ENCODE assay signal across 16 cellular contexts in genomic region chr11:45834298-45834756, GRCh38. TPM values are rescaled to one million over a fixed set of nuclear protein-coding genes. Genes with fewer than 3 reads are reported as not detected.
DNase-seq lines count a peak whose midpoint lies in the region; ATAC-seq and TF ChIP-seq lines count a peak whose summit lies in the region.
"Had no signal": no experiment of that assay in that cellular context is flagged by ENCODE, and none has a peak within 500 bp of the region (broad histone marks: within the 10 kb centered on the region; RNA-seq: fewer than 3 reads in every experiment).

No MANE protein-coding gene starts in this region.

- TF ChIP-seq POLR2A in NB4 (IDR thresholded peaks at IDR 0.05; ENCODE audit: extremely low read depth, insufficient read length), result no peak

- peak overlapping the region; percentile 78 for H3K27ac Mint-ChIP-seq in activated T-cell treated with anti-CD3 and anti-CD28 coated beads, Interleukin-2, amount 50 U/mL, for 72 hours
- peak overlapping the region; percentile 77 for H3K27ac Mint-ChIP-seq in activated CD8-positive, alpha-beta T cell treated with anti-CD3 and anti-CD28 coated beads for 36 hours
- no peak overlapping the region for H3K27ac Mint-ChIP-seq in stimulated activated naive B cell treated with anti-CD40 and anti-IgM and Interleukin-4, amounts not matched to agents 10 μg/mL and 1 μg/mL and 100 μg/mL, for 72 hours
- H3K27ac Mint-ChIP-seq in naive thymus-derived CD8-positive, alpha-beta T cell, result peak overlapping the region in 4 of 10 donors; percentile 5 to 66 (median 19)
- H3K27ac Mint-ChIP-seq in CD14-positive monocyte (no peak overlapping the region), nephron progenitor cell (no peak overlapping the region)
- H3K27ac Mint-ChIP-seq: stimulated activated naive CD8-positive, alpha-beta T cell treated with anti-CD3 and anti-CD28 coated beads, Interleukin-15, Interleukin-2, amounts not matched to agents 100 ng/mL and 50 ng/mL, for 24 hours had no signal

- peak; percentile 49 to 74 for ATAC-seq in activated T-cell treated with anti-CD3 and anti-CD28 coated beads, Interleukin-2, amount 50 U/mL, for 72 hours (replicated peaks in 1 of 2)
- peak; percentile 96 for ATAC-seq in activated CD8-positive, alpha-beta T cell treated with anti-CD3 and anti-CD28 coated beads for 36 hours
- peak; percentile 19 to 36 for ATAC-seq in stimulated activated naive B cell treated with anti-CD40 and anti-IgM and Interleukin-4, amounts not matched to agents 10 μg/mL and 1 μg/mL and 100 μg/mL, for 72 hours (replicated peaks)
- no peak for ATAC-seq in naive thymus-derived CD8-positive, alpha-beta T cell
- ATAC-seq: left lung had no signal

- peak overlapping the region; percentile 11 to 60 for H3K4me3 Mint-ChIP-seq in activated T-cell treated with anti-CD3 and anti-CD28 coated beads, Interleukin-2, amount 50 U/mL, for 72 hours
- peak overlapping the region; percentile 18 for H3K4me3 Mint-ChIP-seq in activated CD8-positive, alpha-beta T cell treated with anti-CD3 and anti-CD28 coated beads for 36 hours
- no peak overlapping the region for H3K4me3 Mint-ChIP-seq in stimulated activated naive B cell treated with anti-CD40 and anti-IgM and Interleukin-4, amounts not matched to agents 10 μg/mL and 1 μg/mL and 100 μg/mL, for 72 hours
- no peak overlapping the region for H3K4me3 Mint-ChIP-seq in naive thymus-derived CD8-positive, alpha-beta T cell
- H3K4me3 Mint-ChIP-seq in CD14-positive monocyte (no peak overlapping the region), nephron progenitor cell (no peak overlapping the region)
- H3K4me3 Mint-ChIP-seq: central memory CD8-positive, alpha-beta T cell; stimulated activated naive CD8-positive, alpha-beta T cell treated with anti-CD3 and anti-CD28 coated beads, Interleukin-15, Interleukin-2, amounts not matched to agents 100 ng/mL and 50 ng/mL, for 24 hours had no signal

- POLR2A ChIA-PET in activated CD8-positive, alpha-beta T cell treated with anti-CD3 and anti-CD28 coated beads for 36 hours (lab: Charles Lee), result no interaction called here
- POLR2A ChIA-PET in naive thymus-derived CD8-positive, alpha-beta T cell (lab: Charles Lee), result no interaction called here

- TF ChIP-seq CTCF in NB4 (IDR thresholded peaks at IDR 0.05; ENCODE audit: low read depth, low read length), result no peak
- no peak for TF ChIP-seq CTCF in activated CD8-positive, alpha-beta T cell treated with anti-CD3 and anti-CD28 coated beads for 36 hours (IDR thresholded peaks at IDR 0.05)
- TF ChIP-seq CTCF in CD14-positive monocyte (IDR thresholded peaks at IDR 0.05), result no peak
- no peak for TF ChIP-seq CTCF in nephron progenitor cell (IDR thresholded peaks at IDR 0.05)

- DNase-seq in activated T-cell treated with anti-CD3 and anti-CD28 coated beads, Interleukin-2, amount 50 U/mL, for 72 hours, result peak; percentile 6 to 19
- DNase-seq in activated T-cell treated with anti-CD3 and anti-CD28 coated beads, Interleukin-2, amount 50 U/mL, for 1 hour, result no peak
- DNase-seq in NB4 (ENCODE audit: low read depth) (peak; percentile 19), CD14-positive monocyte (ENCODE audit: low spot score) (no peak), nephron progenitor cell (no peak)
- peak; percentile 47 for DNase-seq in activated CD8-positive, alpha-beta T cell treated with anti-CD3 and anti-CD28 coated beads for 36 hours
- no peak for DNase-seq in stimulated activated naive B cell treated with anti-CD40 and anti-IgM and Interleukin-4, amounts not matched to agents 10 μg/mL and 1 μg/mL and 100 μg/mL, for 72 hours
- DNase-seq in naive thymus-derived CD8-positive, alpha-beta T cell, result no peak
- DNase-seq: ACHN, foreskin fibroblast, NCI-H774, T-helper 9 cell, uterus had no signal

- intact Hi-C loops in activated CD8-positive, alpha-beta T cell treated with anti-CD3 and anti-CD28 coated beads for 36 hours (cut with micrococcal nuclease), result no loop called here
- intact Hi-C loops in CD14-positive monocyte (cut with micrococcal nuclease), result no loop called here

- no peaks in the 10 kb centered on the region for H3K36me3 Mint-ChIP-seq in activated T-cell treated with anti-CD3 and anti-CD28 coated beads, Interleukin-2, amount 50 U/mL, for 72 hours (ENCODE audit: insufficient read depth in 2 of 2)
- no peaks in the 10 kb centered on the region for H3K36me3 Mint-ChIP-seq in activated CD8-positive, alpha-beta T cell treated with anti-CD3 and anti-CD28 coated beads for 36 hours (ENCODE audit: low read depth)
- H3K36me3 Mint-ChIP-seq in stimulated activated naive B cell treated with anti-CD40 and anti-IgM and Interleukin-4, amounts not matched to agents 10 μg/mL and 1 μg/mL and 100 μg/mL, for 72 hours, result no peaks in the 10 kb centered on the region
- peaks cover 0 to 3% (median 0%) of the 10 kb centered on the region in 3 donors for H3K36me3 Mint-ChIP-seq in naive thymus-derived CD8-positive, alpha-beta T cell
- H3K36me3 Mint-ChIP-seq in CD14-positive monocyte (no peaks in the 10 kb centered on the region), nephron progenitor cell (ENCODE audit: low read depth) (no peaks in the 10 kb centered on the region)

- H3K4me1 Mint-ChIP-seq in activated T-cell treated with anti-CD3 and anti-CD28 coated beads, Interleukin-2, amount 50 U/mL, for 72 hours (ENCODE audit: low read depth), result peaks cover 12% of the 10 kb centered on the region
- H3K4me1 Mint-ChIP-seq in activated CD8-positive, alpha-beta T cell treated with anti-CD3 and anti-CD28 coated beads for 36 hours (ENCODE audit: low read depth), result peaks cover 13% of the 10 kb centered on the region
- peaks cover 7 to 13% of the 10 kb centered on the region in 2 donors for H3K4me1 Mint-ChIP-seq in stimulated activated naive B cell treated with anti-CD40 and anti-IgM and Interleukin-4, amounts not matched to agents 10 μg/mL and 1 μg/mL and 100 μg/mL, for 72 hours
- peaks cover 4 to 12% (median 10%) of the 10 kb centered on the region in 4 donors for H3K4me1 Mint-ChIP-seq in naive thymus-derived CD8-positive, alpha-beta T cell
- H3K4me1 Mint-ChIP-seq in CD14-positive monocyte, result no peaks in the 10 kb centered on the region
- no peaks in the 10 kb centered on the region for H3K4me1 Mint-ChIP-seq in nephron progenitor cell

- no peaks in the 10 kb centered on the region for H3K9me3 Mint-ChIP-seq in activated T-cell treated with anti-CD3 and anti-CD28 coated beads, Interleukin-2, amount 50 U/mL, for 72 hours
- no peaks in the 10 kb centered on the region for H3K9me3 Mint-ChIP-seq in activated CD8-positive, alpha-beta T cell treated with anti-CD3 and anti-CD28 coated beads for 36 hours
- H3K9me3 Mint-ChIP-seq in stimulated activated naive B cell treated with anti-CD40 and anti-IgM and Interleukin-4, amounts not matched to agents 10 μg/mL and 1 μg/mL and 100 μg/mL, for 72 hours, result no peaks in the 10 kb centered on the region
- no peaks in the 10 kb centered on the region for H3K9me3 Mint-ChIP-seq in naive thymus-derived CD8-positive, alpha-beta T cell
- H3K9me3 Mint-ChIP-seq in CD14-positive monocyte (no peaks in the 10 kb centered on the region), nephron progenitor cell (peaks cover 4% of the 10 kb centered on the region)
- H3K9me3 Mint-ChIP-seq: central memory CD8-positive, alpha-beta T cell; stimulated activated naive CD8-positive, alpha-beta T cell treated with anti-CD3 and anti-CD28 coated beads, Interleukin-15, Interleukin-2, amounts not matched to agents 100 ng/mL and 50 ng/mL, for 24 hours had no signal

- CTCF ChIA-PET in activated CD8-positive, alpha-beta T cell treated with anti-CD3 and anti-CD28 coated beads for 36 hours (lab: Charles Lee), result interaction anchor here (1.1 to 2.5 kb wide), 4 partner anchors 8 to 63 kb away, joined by 3 to 18 read pairs (median 8); no protein-coding TSS in a partner anchor

- H3K27me3 Mint-ChIP-seq in activated T-cell treated with anti-CD3 and anti-CD28 coated beads, Interleukin-2, amount 50 U/mL, for 72 hours (ENCODE audit: low read depth), result peaks cover 6% of the 10 kb centered on the region
- H3K27me3 Mint-ChIP-seq in activated CD8-positive, alpha-beta T cell treated with anti-CD3 and anti-CD28 coated beads for 36 hours, result peaks cover 7% of the 10 kb centered on the region
- H3K27me3 Mint-ChIP-seq in stimulated activated naive B cell treated with anti-CD40 and anti-IgM and Interleukin-4, amounts not matched to agents 10 μg/mL and 1 μg/mL and 100 μg/mL, for 72 hours, result peaks cover 19 to 24% of the 10 kb centered on the region in 2 donors
- H3K27me3 Mint-ChIP-seq in naive thymus-derived CD8-positive, alpha-beta T cell, result peaks cover 0 to 6% (median 1%) of the 10 kb centered on the region in 5 donors
- H3K27me3 Mint-ChIP-seq in CD14-positive monocyte (ENCODE audit: low read depth in 3 of 3) (peaks cover 3 to 26% (median 15%) of the 10 kb centered on the region in 3 donors), nephron progenitor cell (ENCODE audit: low read depth, poor library complexity) (peaks cover 51% of the 10 kb centered on the region)
- H3K27me3 Mint-ChIP-seq: central memory CD8-positive, alpha-beta T cell; stimulated activated naive CD8-positive, alpha-beta T cell treated with anti-CD3 and anti-CD28 coated beads, Interleukin-15, Interleukin-2, amounts not matched to agents 100 ng/mL and 50 ng/mL, for 24 hours had no signal

- H3K4me3 ChIP-seq in NB4 (ENCODE audit: low read depth, low read length), result no peak overlapping the region
- H3K4me3 ChIP-seq: left lung, uterus had no signal

RNA-seq across cellular contexts. Expression of gene CRY2, which starts 12.9 kb away (rescaled TPM):
- total RNA-seq in activated T-cell treated with anti-CD3 and anti-CD28 coated beads, Interleukin-2, amount 50 U/mL, for 72 hours, result 10 to 100 TPM; 20.2 to 23.8 TPM
- 10 to 100 TPM; 12.3 to 15.7 TPM for total RNA-seq in activated CD8-positive, alpha-beta T cell treated with anti-CD3 and anti-CD28 coated beads for 36 hours
- total RNA-seq in naive thymus-derived CD8-positive, alpha-beta T cell, result 10 to 100 TPM; 59.5 to 64.5 TPM
- polyA plus RNA-seq in naive thymus-derived CD8-positive, alpha-beta T cell, result 10 to 100 TPM; 24.3 to 33.4 (median 30.3) TPM
- polyA plus RNA-seq in CD14-positive monocyte, result 1 to 10 TPM; 5.1 to 7.2 TPM

RNA-seq across cellular contexts. Expression of gene SLC35C1, which starts 29.4 kb away (rescaled TPM):
- total RNA-seq in activated T-cell treated with anti-CD3 and anti-CD28 coated beads, Interleukin-2, amount 50 U/mL, for 72 hours, result 10 to 100 TPM; 12.0 to 15.1 TPM
- total RNA-seq in activated CD8-positive, alpha-beta T cell treated with anti-CD3 and anti-CD28 coated beads for 36 hours, result 1 to 10 TPM; 9.3 to 9.4 TPM
- 10 to 100 TPM; 11.8 to 12.3 TPM for total RNA-seq in naive thymus-derived CD8-positive, alpha-beta T cell
- 10 to 100 TPM in 1 of 3 donors, 1 to 10 TPM in 2; 5.6 to 10.0 (median 8.4) TPM for polyA plus RNA-seq in naive thymus-derived CD8-positive, alpha-beta T cell
- 10 to 100 TPM; 12.8 to 14.0 TPM for polyA plus RNA-seq in CD14-positive monocyte

RNA-seq across cellular contexts. Expression of gene MAPK8IP1, which starts 51.1 kb away (rescaled TPM):
- under 1 TPM; 0.50 to 0.69 TPM for total RNA-seq in activated T-cell treated with anti-CD3 and anti-CD28 coated beads, Interleukin-2, amount 50 U/mL, for 72 hours
- total RNA-seq in activated CD8-positive, alpha-beta T cell treated with anti-CD3 and anti-CD28 coated beads for 36 hours, result 1 to 10 TPM; 1.4 to 1.8 TPM
- total RNA-seq in naive thymus-derived CD8-positive, alpha-beta T cell, result 1 to 10 TPM; 1.6 to 2.1 TPM
- not detected for polyA plus RNA-seq in naive thymus-derived CD8-positive, alpha-beta T cell
- polyA plus RNA-seq in CD14-positive monocyte, result not detected

Comparison
In these comparisons a context has a peak if more than half of its experiments do, and no peak if none do; other contexts are left out.
1. DNase-seq: peak in activated T-cell treated with anti-CD3 and anti-CD28 coated beads, Interleukin-2, amount 50 U/mL, for 72 hours (2 of 2), NB4 (single experiment) and activated CD8-positive, alpha-beta T cell treated with anti-CD3 and anti-CD28 coated beads for 36 hours (single experiment); none in activated T-cell treated with anti-CD3 and anti-CD28 coated beads, Interleukin-2, amount 50 U/mL, for 1 hour (single experiment), stimulated activated naive B cell treated with anti-CD40 and anti-IgM and Interleukin-4, amounts not matched to agents 10 μg/mL and 1 μg/mL and 100 μg/mL, for 72 hours (single experiment), naive thymus-derived CD8-positive, alpha-beta T cell (0 of 10), CD14-positive monocyte (single experiment) and nephron progenitor cell (single experiment).
2. ATAC-seq: peak in activated T-cell treated with anti-CD3 and anti-CD28 coated beads, Interleukin-2, amount 50 U/mL, for 72 hours (2 of 2), activated CD8-positive, alpha-beta T cell treated with anti-CD3 and anti-CD28 coated beads for 36 hours (single experiment) and stimulated activated naive B cell treated with anti-CD40 and anti-IgM and Interleukin-4, amounts not matched to agents 10 μg/mL and 1 μg/mL and 100 μg/mL, for 72 hours (2 of 2); none in naive thymus-derived CD8-positive, alpha-beta T cell (0 of 2).
3. H3K27ac Mint-ChIP-seq: peak in activated T-cell treated with anti-CD3 and anti-CD28 coated beads, Interleukin-2, amount 50 U/mL, for 72 hours (single experiment) and activated CD8-positive, alpha-beta T cell treated with anti-CD3 and anti-CD28 coated beads for 36 hours (single experiment); none in stimulated activated naive B cell treated with anti-CD40 and anti-IgM and Interleukin-4, amounts not matched to agents 10 μg/mL and 1 μg/mL and 100 μg/mL, for 72 hours (single experiment), CD14-positive monocyte (0 of 7) and nephron progenitor cell (single experiment).
4. H3K4me3 Mint-ChIP-seq: peak in activated T-cell treated with anti-CD3 and anti-CD28 coated beads, Interleukin-2, amount 50 U/mL, for 72 hours (2 of 2) and activated CD8-positive, alpha-beta T cell treated with anti-CD3 and anti-CD28 coated beads for 36 hours (single experiment); none in stimulated activated naive B cell treated with anti-CD40 and anti-IgM and Interleukin-4, amounts not matched to agents 10 μg/mL and 1 μg/mL and 100 μg/mL, for 72 hours (0 of 2), naive thymus-derived CD8-positive, alpha-beta T cell (0 of 10), CD14-positive monocyte (0 of 2) and nephron progenitor cell (single experiment).